Comparison of ENCODE assay signal across 2 cellular contexts in genomic region chr4:82745173-82745842, GRCh38.
TF ChIP-seq lines count a peak whose summit lies in the region.

No MANE protein-coding gene starts in this region.

TF ChIP-seq in HCT116, 20 proteins besides CTCF, POLR2A, EP300 and RAD21:
- TF ChIP-seq CBX3 (IDR thresholded peaks at IDR 0.05; ENCODE audit: low read depth) (no peak), EZH2 (IDR thresholded peaks at IDR 0.05) (no peak), ATF3 (IDR thresholded peaks at IDR 0.05) (no peak), SP1 (IDR thresholded peaks at IDR 0.05; ENCODE audit: low read depth) (no peak), CEBPB (IDR thresholded peaks at IDR 0.05; ENCODE audit: low read depth) (no peak), YY1 (IDR thresholded peaks at IDR 0.05; ENCODE audit: extremely low read depth, insufficient replicate concordance, low read depth, low read length) (no peak), TCF7L2 (IDR thresholded peaks at IDR 0.05; ENCODE audit: borderline replicate concordance, extremely low read depth, insufficient read depth, insufficient read length) (no peak)
- TF ChIP-seq, protein P1, sequence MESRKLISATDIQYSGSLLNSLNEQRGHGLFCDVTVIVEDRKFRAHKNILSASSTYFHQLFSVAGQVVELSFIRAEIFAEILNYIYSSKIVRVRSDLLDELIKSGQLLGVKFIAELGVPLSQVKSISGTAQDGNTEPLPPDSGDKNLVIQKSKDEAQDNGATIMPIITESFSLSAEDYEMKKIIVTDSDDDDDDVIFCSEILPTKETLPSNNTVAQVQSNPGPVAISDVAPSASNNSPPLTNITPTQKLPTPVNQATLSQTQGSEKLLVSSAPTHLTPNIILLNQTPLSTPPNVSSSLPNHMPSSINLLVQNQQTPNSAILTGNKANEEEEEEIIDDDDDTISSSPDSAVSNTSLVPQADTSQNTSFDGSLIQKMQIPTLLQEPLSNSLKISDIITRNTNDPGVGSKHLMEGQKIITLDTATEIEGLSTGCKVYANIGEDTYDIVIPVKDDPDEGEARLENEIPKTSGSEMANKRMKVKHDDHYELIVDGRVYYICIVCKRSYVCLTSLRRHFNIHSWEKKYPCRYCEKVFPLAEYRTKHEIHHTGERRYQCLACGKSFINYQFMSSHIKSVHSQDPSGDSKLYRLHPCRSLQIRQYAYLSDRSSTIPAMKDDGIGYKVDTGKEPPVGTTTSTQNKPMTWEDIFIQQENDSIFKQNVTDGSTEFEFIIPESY (IDR thresholded peaks at IDR 0.05; ENCODE audit: extremely low read depth, insufficient replicate concordance, low read length): no peak

TF ChIP-seq in HepG2, 621 proteins besides CTCF, POLR2A, EP300 and RAD21:
- TF ChIP-seq SAFB2 (CRISPR knock-in tag; IDR thresholded peaks at IDR 0.05; ENCODE audit: borderline replicate concordance, low read depth): no peak
- TF ChIP-seq PBX2 (CRISPR knock-in tag; IDR thresholded peaks at IDR 0.05): no peak
- no peak for TF ChIP-seq HNF4G (IDR thresholded peaks at IDR 0.05; ENCODE audit: borderline replicate concordance, low read depth, low read length)
- TF ChIP-seq HNF4G (CRISPR knock-in tag; IDR thresholded peaks at IDR 0.05; ENCODE audit: borderline replicate concordance, low read depth): no peak
- TF ChIP-seq SOX6 (IDR thresholded peaks at IDR 0.05): no peak
- TF ChIP-seq SOX6 (CRISPR knock-in tag; IDR thresholded peaks at IDR 0.05): no peak
- no peak for TF ChIP-seq YY1 (IDR thresholded peaks at IDR 0.05; ENCODE audit: insufficient read depth, insufficient replicate concordance, low read depth, low read length)
- no peak for TF ChIP-seq RFX5 (IDR thresholded peaks at IDR 0.05; ENCODE audit: low read depth, low read length)
- TF ChIP-seq NFKB2 (CRISPR knock-in tag; IDR thresholded peaks at IDR 0.05; ENCODE audit: borderline replicate concordance): no peak
- no peak for TF ChIP-seq CENPT (CRISPR knock-in tag; IDR thresholded peaks at IDR 0.05; ENCODE audit: low read depth)
- no peak for TF ChIP-seq PAXIP1 (CRISPR knock-in tag; conservative IDR thresholded peaks at IDR 0.05)
- TF ChIP-seq HNRNPUL1 (IDR thresholded peaks at IDR 0.05; ENCODE audit: low read depth, low read length): no peak
- no peak for TF ChIP-seq RELA (CRISPR knock-in tag; IDR thresholded peaks at IDR 0.05)
- TF ChIP-seq, protein P2, sequence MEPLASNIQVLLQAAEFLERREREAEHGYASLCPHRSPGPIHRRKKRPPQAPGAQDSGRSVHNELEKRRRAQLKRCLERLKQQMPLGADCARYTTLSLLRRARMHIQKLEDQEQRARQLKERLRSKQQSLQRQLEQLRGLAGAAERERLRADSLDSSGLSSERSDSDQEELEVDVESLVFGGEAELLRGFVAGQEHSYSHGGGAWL (CRISPR knock-in tag; IDR thresholded peaks at IDR 0.05): no peak
- TF ChIP-seq FOXC1 (CRISPR knock-in tag; IDR thresholded peaks at IDR 0.05; ENCODE audit: borderline replicate concordance): no peak
- no peak for TF ChIP-seq ZFAT (CRISPR knock-in tag; conservative IDR thresholded peaks at IDR 0.05)
